In genomic region chr10:35236739-35237138, GRCh38 we compare ENCODE assay signal across 1 cellular context.
TF ChIP-seq lines count a peak whose summit lies in the region.

No MANE protein-coding gene starts in this region.

TF ChIP-seq in endothelial cell of umbilical vein, 7 proteins besides CTCF, POLR2A, EP300 and RAD21:
- TF ChIP-seq MAX (IDR thresholded peaks at IDR 0.05; ENCODE audit: insufficient read depth, insufficient read length) (no peak), FOS (IDR thresholded peaks at IDR 0.05; ENCODE audit: borderline replicate concordance, insufficient read depth, low read length) (no peak), JUN (IDR thresholded peaks at IDR 0.05; ENCODE audit: borderline replicate concordance, insufficient read depth, insufficient read length, low read depth) (no peak), POLR2AphosphoS5 (IDR thresholded peaks at IDR 0.05; ENCODE audit: insufficient read depth, low read depth, low read length) (no peak), GATA2 (IDR thresholded peaks at IDR 0.05; ENCODE audit: insufficient read depth, insufficient read length, low read depth, low read length) (no peak), MYC (IDR thresholded peaks at IDR 0.05; ENCODE audit: low read depth, low read length) (no peak)
TF ChIP-seq in endothelial cell of umbilical vein: peak in this region for 0.
